Comparison of ENCODE assay signal across 13 cellular contexts in the genomic region with DNA sequence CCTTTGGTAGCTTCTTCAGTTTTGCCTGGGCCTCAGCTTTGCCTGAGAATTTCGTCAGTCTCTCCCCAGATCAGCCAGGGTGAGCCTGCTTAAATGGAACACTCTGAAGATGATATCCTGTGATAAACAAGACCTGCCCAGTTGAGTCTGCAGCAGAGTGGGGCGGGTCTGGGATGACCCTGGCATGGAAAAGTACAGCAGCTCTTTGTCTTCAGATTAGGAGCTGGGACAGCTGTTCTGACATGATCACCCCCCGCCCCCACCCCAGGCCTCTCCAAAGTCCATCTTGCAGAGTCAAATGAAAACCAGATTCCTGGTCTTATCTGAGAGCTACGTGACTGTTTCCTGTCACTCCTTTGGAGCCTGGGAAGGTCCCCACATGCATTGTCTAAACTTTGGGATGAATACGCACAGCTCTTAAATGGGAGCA. TPM values are rescaled to one million over a fixed set of nuclear protein-coding genes. Genes with fewer than 3 reads are reported as not detected.
DNase-seq lines count a peak whose midpoint lies in the region; ATAC-seq and TF ChIP-seq lines count a peak whose summit lies in the region.
"Had no signal": no experiment of that assay in that cellular context is flagged by ENCODE, and none has a peak within 500 bp of the region (broad histone marks: within the 10 kb centered on the region; RNA-seq: fewer than 3 reads in every experiment).

No MANE protein-coding gene starts in this region.

- H4K20me1 ChIP-seq in Karpas-422 (ENCODE audit: insufficient read depth, low read depth, low read length): no peaks in the 10 kb centered on the region

- no peaks in the 10 kb centered on the region for H3K27me3 ChIP-seq in BE2C
- H3K27me3 ChIP-seq in mucosa of stomach (ENCODE audit: control insufficient read depth, insufficient read depth, low read length): no peaks in the 10 kb centered on the region
- H3K27me3 ChIP-seq in A673 (replicated peaks; ENCODE audit: insufficient read depth, low read depth, low read length, poor library complexity): no peaks in the 10 kb centered on the region
- H3K27me3 ChIP-seq in Karpas-422 (ENCODE audit: low read length): no peaks in the 10 kb centered on the region

- H3K4me1 ChIP-seq in BE2C (peaks cover 18% of the 10 kb centered on the region), mucosa of stomach (ENCODE audit: control insufficient read depth, insufficient read depth, low read length) (peaks cover 37% of the 10 kb centered on the region), A673 (ENCODE audit: insufficient read depth, low read length, poor library complexity, severe bottlenecking) (peaks cover 13% of the 10 kb centered on the region), Karpas-422 (ENCODE audit: low read length) (no peaks in the 10 kb centered on the region)

- H2AFZ ChIP-seq in Karpas-422 (ENCODE audit: low read length): no peak overlapping the region

- H3K36me3 ChIP-seq in BE2C (peaks cover 5% of the 10 kb centered on the region; the same call in 1 of the 2 replicates), mucosa of stomach (ENCODE audit: control insufficient read depth, insufficient read depth, low read length) (no peaks in the 10 kb centered on the region), A673 (ENCODE audit: insufficient read depth, low read length, poor library complexity, severe bottlenecking) (no peaks in the 10 kb centered on the region), Karpas-422 (ENCODE audit: insufficient read depth, low read length) (no peaks in the 10 kb centered on the region)
- H3K36me3 ChIP-seq: thoracic aorta had no signal

- DNase-seq in BE2C: peak; percentile 83
- peak; percentile 58 for DNase-seq in NCI-H524 treated with DMSO at 0.1 percent for 48 hours (lab: John Stamatoyannopoulos, UW)
- DNase-seq in cerebellar cortex (ENCODE audit: low spot score): peak; percentile 45
- no peak for DNase-seq in A673 (ENCODE audit: low spot score)
- no peak for DNase-seq in erythroblast (lab: John Stamatoyannopoulos, UW)
- no peak for DNase-seq in Karpas-422
- DNase-seq: activated CD4-positive, alpha-beta T cell treated with anti-CD3 and anti-CD28 coated beads, Interleukin-2, amount 50 U/mL, for 4 hours; activated T-cell treated with anti-CD3 and anti-CD28 coated beads, Interleukin-2, amount 50 U/mL, for 4 hours; central memory CD4-positive, alpha-beta T cell; NCI-H2171 had no signal

- H3K9me2 ChIP-seq in Karpas-422 (replicated peaks; ENCODE audit: insufficient read depth, low read length): no peaks in the 10 kb centered on the region

- ATAC-seq in HG02840 (IDR thresholded peaks at IDR 0.05; ENCODE audit: low FRiP score, unreplicated experiment): no peak
- ATAC-seq: activated T-cell treated with anti-CD3 and anti-CD28 coated beads, Interleukin-2, amount 50 U/mL, for 4 hours had no signal

- no peaks in the 10 kb centered on the region for H3K79me2 ChIP-seq in Karpas-422 (ENCODE audit: low read length)

- POLR2A ChIA-PET in A673 (lab: Charles Lee; ENCODE audit: low non-redundant PET): no interaction called here

- intact Hi-C loops in A673 (cut with micrococcal nuclease; ENCODE audit: unreplicated experiment): no loop called here

- H3K9me3 ChIP-seq in BE2C (no peaks in the 10 kb centered on the region), mucosa of stomach (ENCODE audit: control insufficient read depth, low read length) (no peaks in the 10 kb centered on the region), A673 (ENCODE audit: low read depth, low read length, poor library complexity, severe bottlenecking) (no peaks in the 10 kb centered on the region), Karpas-422 (ENCODE audit: low read length) (no peaks in the 10 kb centered on the region)
- H3K9me3 ChIP-seq: thoracic aorta had no signal

- no TSS peak for BruUV-seq in A673 (replicated peaks; lab: Mats Ljungman, UMichigan)

- TF ChIP-seq POLR2A in erythroblast (IDR thresholded peaks at IDR 0.05; ENCODE audit: low read length): no peak

- H3K9ac ChIP-seq in mucosa of stomach (ENCODE audit: low read length) (peak overlapping the region; percentile 85), Karpas-422 (ENCODE audit: low read length) (no peak overlapping the region)

- H3K4me2 ChIP-seq in Karpas-422 (ENCODE audit: low read depth, low read length, poor library complexity, severe bottlenecking): no peak overlapping the region

- TF ChIP-seq CTCF in BE2C (IDR thresholded peaks at IDR 0.05; ENCODE audit: low read depth, low read length) (no peak), A673 (conservative IDR thresholded peaks at IDR 0.05; ENCODE audit: low read depth, low read length) (no peak)

- H3K4me3 ChIP-seq in BE2C (ENCODE audit: low read depth, low read length): peak overlapping the region; percentile 78
- peak overlapping the region; percentile 38 for H3K4me3 ChIP-seq in mucosa of stomach (ENCODE audit: low read length)
- no peak overlapping the region for H3K4me3 ChIP-seq in A673 (ENCODE audit: low read depth, low read length, poor library complexity, severe bottlenecking)
- H3K4me3 ChIP-seq in Karpas-422 (ENCODE audit: low read length): no peak overlapping the region

- CTCF ChIA-PET in A673 (lab: Charles Lee): no interaction called here

- H3K27ac ChIP-seq in A673 (ENCODE audit: low read depth, low read length, poor library complexity, severe bottlenecking) (no peak overlapping the region), Karpas-422 (ENCODE audit: low read length) (no peak overlapping the region)
- H3K27ac ChIP-seq: thoracic aorta had no signal

RNA-seq across cellular contexts. Expression of a gene that starts 2.2 kb away (rescaled TPM):
- polyA plus RNA-seq in BE2C (2012; ENCODE audit: insufficient read depth, insufficient read length, low read depth): 47.7 TPM
- total RNA-seq in A673 (2021): 1.7 TPM in 2 replicates
- not detected in 2 replicates for total RNA-seq in Karpas-422 (2014; rRNA removed; shearing (Covaris generic); ENCODE audit: low replicate concordance)

Comparison
In these comparisons a context has a peak if more than half of its experiments do, and no peak if none do; other contexts are left out.
1. DNase-seq: peak in BE2C (single experiment), NCI-H524 treated with DMSO at 0.1 percent for 48 hours (single experiment) and cerebellar cortex (single experiment); none in A673 (single experiment), erythroblast (0 of 2) and Karpas-422 (single experiment).
2. H3K4me3 ChIP-seq: peak in BE2C (single experiment) and mucosa of stomach (single experiment); none in A673 (single experiment) and Karpas-422 (single experiment).